Comparison of ENCODE assay signal across 3 cellular contexts in genomic region chr2:141455877-141456276, GRCh38.
TF ChIP-seq lines count a peak whose summit lies in the region.

No MANE protein-coding gene starts in this region.

TF ChIP-seq in GM23338, 12 proteins besides CTCF, POLR2A, EP300 and RAD21 (continues in another document):
- TF ChIP-seq ZNF114 (CRISPR knock-in tag; IDR thresholded peaks at IDR 0.05) (no peak), JUNB (IDR thresholded peaks at IDR 0.05; ENCODE audit: unreplicated experiment) (no peak), EZH2 (IDR thresholded peaks at IDR 0.05; ENCODE audit: low read depth, unreplicated experiment) (no peak), CREB1 (CRISPR knock-in tag; IDR thresholded peaks at IDR 0.05; ENCODE audit: low read depth) (no peak), EZH2phosphoT487 (IDR thresholded peaks at IDR 0.05; ENCODE audit: unreplicated experiment) (no peak)
- TF ChIP-seq, protein P1, sequence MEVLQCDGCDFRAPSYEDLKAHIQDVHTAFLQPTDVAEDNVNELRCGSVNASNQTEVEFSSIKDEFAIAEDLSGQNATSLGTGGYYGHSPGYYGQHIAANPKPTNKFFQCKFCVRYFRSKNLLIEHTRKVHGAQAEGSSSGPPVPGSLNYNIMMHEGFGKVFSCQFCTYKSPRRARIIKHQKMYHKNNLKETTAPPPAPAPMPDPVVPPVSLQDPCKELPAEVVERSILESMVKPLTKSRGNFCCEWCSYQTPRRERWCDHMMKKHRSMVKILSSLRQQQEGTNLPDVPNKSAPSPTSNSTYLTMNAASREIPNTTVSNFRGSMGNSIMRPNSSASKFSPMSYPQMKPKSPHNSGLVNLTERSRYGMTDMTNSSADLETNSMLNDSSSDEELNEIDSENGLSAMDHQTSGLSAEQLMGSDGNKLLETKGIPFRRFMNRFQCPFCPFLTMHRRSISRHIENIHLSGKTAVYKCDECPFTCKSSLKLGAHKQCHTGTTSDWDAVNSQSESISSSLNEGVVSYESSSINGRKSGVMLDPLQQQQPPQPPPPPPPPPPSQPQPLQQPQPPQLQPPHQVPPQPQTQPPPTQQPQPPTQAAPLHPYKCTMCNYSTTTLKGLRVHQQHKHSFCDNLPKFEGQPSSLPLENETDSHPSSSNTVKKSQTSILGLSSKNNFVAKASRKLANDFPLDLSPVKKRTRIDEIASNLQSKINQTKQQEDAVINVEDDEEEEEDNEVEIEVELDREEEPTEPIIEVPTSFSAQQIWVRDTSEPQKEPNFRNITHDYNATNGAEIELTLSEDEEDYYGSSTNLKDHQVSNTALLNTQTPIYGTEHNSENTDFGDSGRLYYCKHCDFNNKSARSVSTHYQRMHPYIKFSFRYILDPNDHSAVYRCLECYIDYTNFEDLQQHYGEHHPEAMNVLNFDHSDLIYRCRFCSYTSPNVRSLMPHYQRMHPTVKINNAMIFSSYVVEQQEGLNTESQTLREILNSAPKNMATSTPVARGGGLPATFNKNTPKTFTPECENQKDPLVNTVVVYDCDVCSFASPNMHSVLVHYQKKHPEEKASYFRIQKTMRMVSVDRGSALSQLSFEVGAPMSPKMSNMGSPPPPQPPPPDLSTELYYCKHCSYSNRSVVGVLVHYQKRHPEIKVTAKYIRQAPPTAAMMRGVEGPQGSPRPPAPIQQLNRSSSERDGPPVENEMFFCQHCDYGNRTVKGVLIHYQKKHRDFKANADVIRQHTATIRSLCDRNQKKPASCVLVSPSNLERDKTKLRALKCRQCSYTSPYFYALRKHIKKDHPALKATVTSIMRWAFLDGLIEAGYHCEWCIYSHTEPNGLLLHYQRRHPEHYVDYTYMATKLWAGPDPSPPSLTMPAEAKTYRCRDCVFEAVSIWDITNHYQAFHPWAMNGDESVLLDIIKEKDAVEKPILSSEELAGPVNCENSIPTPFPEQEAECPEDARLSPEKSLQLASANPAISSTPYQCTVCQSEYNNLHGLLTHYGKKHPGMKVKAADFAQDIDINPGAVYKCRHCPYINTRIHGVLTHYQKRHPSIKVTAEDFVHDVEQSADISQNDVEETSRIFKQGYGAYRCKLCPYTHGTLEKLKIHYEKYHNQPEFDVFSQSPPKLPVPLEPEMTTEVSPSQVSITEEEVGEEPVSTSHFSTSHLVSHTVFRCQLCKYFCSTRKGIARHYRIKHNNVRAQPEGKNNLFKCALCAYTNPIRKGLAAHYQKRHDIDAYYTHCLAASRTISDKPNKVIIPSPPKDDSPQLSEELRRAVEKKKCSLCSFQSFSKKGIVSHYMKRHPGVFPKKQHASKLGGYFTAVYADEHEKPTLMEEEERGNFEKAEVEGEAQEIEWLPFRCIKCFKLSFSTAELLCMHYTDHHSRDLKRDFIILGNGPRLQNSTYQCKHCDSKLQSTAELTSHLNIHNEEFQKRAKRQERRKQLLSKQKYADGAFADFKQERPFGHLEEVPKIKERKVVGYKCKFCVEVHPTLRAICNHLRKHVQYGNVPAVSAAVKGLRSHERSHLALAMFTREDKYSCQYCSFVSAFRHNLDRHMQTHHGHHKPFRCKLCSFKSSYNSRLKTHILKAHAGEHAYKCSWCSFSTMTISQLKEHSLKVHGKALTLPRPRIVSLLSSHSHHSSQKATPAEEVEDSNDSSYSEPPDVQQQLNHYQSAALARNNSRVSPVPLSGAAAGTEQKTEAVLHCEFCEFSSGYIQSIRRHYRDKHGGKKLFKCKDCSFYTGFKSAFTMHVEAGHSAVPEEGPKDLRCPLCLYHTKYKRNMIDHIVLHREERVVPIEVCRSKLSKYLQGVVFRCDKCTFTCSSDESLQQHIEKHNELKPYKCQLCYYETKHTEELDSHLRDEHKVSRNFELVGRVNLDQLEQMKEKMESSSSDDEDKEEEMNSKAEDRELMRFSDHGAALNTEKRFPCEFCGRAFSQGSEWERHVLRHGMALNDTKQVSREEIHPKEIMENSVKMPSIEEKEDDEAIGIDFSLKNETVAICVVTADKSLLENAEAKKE (CRISPR knock-in tag; IDR thresholded peaks at IDR 0.05) = peak; percentile 54; the same call in 1 of the 2 replicates

TF ChIP-seq in SK-N-SH, 30 proteins besides CTCF, POLR2A, EP300 and RAD21:
- no peak for TF ChIP-seq FOXJ3 (CRISPR knock-in tag; IDR thresholded peaks at IDR 0.05)
- TF ChIP-seq TEAD4 (IDR thresholded peaks at IDR 0.05; ENCODE audit: borderline replicate concordance, insufficient read depth) = no peak
- TF ChIP-seq IRF3 (IDR thresholded peaks at IDR 0.05; ENCODE audit: low read depth, low read length) = no peak
- TF ChIP-seq ZBTB33 (IDR thresholded peaks at IDR 0.05; ENCODE audit: borderline replicate concordance, low read depth) = no peak
- TF ChIP-seq RCOR1 (IDR thresholded peaks at IDR 0.05; ENCODE audit: low read length) = no peak
- no peak for TF ChIP-seq CHD2 (IDR thresholded peaks at IDR 0.05; ENCODE audit: low read length, partially characterized antibody)

TF ChIP-seq in WTC11, 78 proteins besides CTCF, POLR2A, EP300 and RAD21:
- no peak for TF ChIP-seq IRF2 (CRISPR knock-in tag; IDR thresholded peaks at IDR 0.05; ENCODE audit: borderline replicate concordance, low read depth)
